ENCODE assay signal across 20 cellular contexts in genomic region chrX:19981987-19982386, GRCh38.
"Had no signal": no experiment of that assay in that cellular context is flagged by ENCODE, and none has a peak within 500 bp of the region (broad histone marks: within the 10 kb centered on the region; RNA-seq: fewer than 3 reads in every experiment).

No MANE protein-coding gene starts in this region.

- H3K27me3 ChIP-seq: body of pancreas, foreskin keratinocyte, hepatocyte, tibial artery had no signal

- H3K4me3 Mint-ChIP-seq: activated T-cell treated with anti-CD3 and anti-CD28 coated beads, Interleukin-2, amount 50 U/mL, for 24 hours; mesothelial cell of epicardium; T-cell; T-helper 2 cell treated with Interferon-gamma antibody and Interleukin-4, amounts not matched to agents 5 μg/mL and 100 μg/mL, for 36 hours had no signal

- H3K4me3 ChIP-seq: body of pancreas, hepatocyte, left ventricle myocardium inferior, prostate gland, tibial artery had no signal

- H3K27me3 Mint-ChIP-seq: T-cell had no signal

- ATAC-seq: body of pancreas; foreskin keratinocyte; stimulated activated naive CD8-positive, alpha-beta T cell treated with anti-CD3 and anti-CD28 coated beads, Interleukin-15, Interleukin-2, amounts not matched to agents 100 U/mL and 50 U/mL, for 24 hours; T-cell had no signal

- H3K36me3 ChIP-seq: prostate gland had no signal

- H3K9me3 Mint-ChIP-seq: T-cell had no signal

- H3K27ac Mint-ChIP-seq: activated T-cell treated with anti-CD3 and anti-CD28 coated beads, Interleukin-2, amount 50 U/mL, for 24 hours; mesothelial cell of epicardium; T-helper 2 cell treated with Interferon-gamma antibody and Interleukin-4, amounts not matched to agents 5 μg/mL and 100 μg/mL, for 36 hours had no signal

- H3K4me1 Mint-ChIP-seq: mesothelial cell of epicardium had no signal

- DNase-seq: activated CD4-positive, alpha-beta T cell treated with anti-CD3 and anti-CD28 coated beads, Interleukin-2, amount 50 U/mL, for 4 hours; activated CD8-positive, alpha-beta memory T cell treated with anti-CD3 and anti-CD28 coated beads for 24 hours; activated CD8-positive, alpha-beta memory T cell treated with anti-CD3 and anti-CD28 coated beads, Interleukin-2, amount 50 U/mL, for 4 hours; activated naive CD4-positive, alpha-beta T cell treated with Interleukin-2 at 50 U/mL for 16 hours; activated T-cell treated with anti-CD3 and anti-CD28 coated beads, Interleukin-2, amount 50 U/mL, for 24 hours; body of pancreas; dermis blood vessel endothelial cell; effector memory CD4-positive, alpha-beta T cell; foreskin keratinocyte; left ventricle myocardium inferior; mammary epithelial cell; stimulated activated CD4-positive, alpha-beta T cell treated with anti-CD3 and anti-CD28 coated beads, Interleukin-4, amount 100 ng/mL, for 24 hours; stimulated activated naive CD8-positive, alpha-beta T cell treated with anti-CD3 and anti-CD28 coated beads, Interleukin-15, Interleukin-2, amounts not matched to agents 100 U/mL and 50 U/mL, for 24 hours; T-cell; tibial artery; WERI-Rb-1 had no signal

- H3K9me3 ChIP-seq: body of pancreas, prostate gland had no signal

- H3K27ac ChIP-seq: body of pancreas, foreskin keratinocyte, hepatocyte, left ventricle myocardium inferior, prostate gland, tibial artery, WERI-Rb-1 had no signal

- H3K4me1 ChIP-seq: body of pancreas, foreskin keratinocyte, prostate gland had no signal
